In genomic region chr5:160445132-160445531, GRCh38 we compare ENCODE assay signal across 29 cellular contexts.
DNase-seq lines count a peak whose midpoint lies in the region; ATAC-seq lines count a peak whose summit lies in the region.
"Had no signal": no experiment of that assay in that cellular context is flagged by ENCODE, and none has a peak within 500 bp of the region (broad histone marks: within the 10 kb centered on the region; RNA-seq: fewer than 3 reads in every experiment).

No MANE protein-coding gene starts in this region.

- H3K27me3 Mint-ChIP-seq in stimulated activated naive B cell treated with anti-CD40 and anti-IgM and Interleukin-4, amounts not matched to agents 10 μg/mL and 1 μg/mL and 100 μg/mL, for 72 hours = no peaks in the 10 kb centered on the region
- H3K27me3 Mint-ChIP-seq: activated naive CD8-positive, alpha-beta T cell treated with anti-CD3 and anti-CD28 coated beads for 36 hours; dendritic cell treated with granulocyte-macrophage colony-stimulating factor and Interleukin-4, amounts not matched to agents 40 ng/mL and 50 ng/mL, for 4 days; naive thymus-derived CD4-positive, alpha-beta T cell; T-helper 17 cell had no signal

- H3K4me1 Mint-ChIP-seq in stimulated activated naive B cell treated with anti-CD40 and anti-IgM and Interleukin-4, amounts not matched to agents 10 μg/mL and 1 μg/mL and 100 μg/mL, for 72 hours = peaks cover 24 to 50% of the 10 kb centered on the region in 2 donors
- H3K4me1 Mint-ChIP-seq: T-helper 17 cell had no signal

- no peak overlapping the region for H3K4me3 Mint-ChIP-seq in stimulated activated naive B cell treated with anti-CD40 and anti-IgM and Interleukin-4, amounts not matched to agents 10 μg/mL and 1 μg/mL and 100 μg/mL, for 72 hours
- H3K4me3 Mint-ChIP-seq: activated naive CD8-positive, alpha-beta T cell treated with anti-CD3 and anti-CD28 coated beads for 36 hours; CD8-positive, alpha-beta memory T cell; dendritic cell treated with granulocyte-macrophage colony-stimulating factor and Interleukin-4, amounts not matched to agents 40 ng/mL and 50 ng/mL, for 4 days; naive thymus-derived CD4-positive, alpha-beta T cell; T-helper 17 cell had no signal

- peaks cover 3 to 5% of the 10 kb centered on the region in 2 donors for H3K9me3 Mint-ChIP-seq in stimulated activated naive B cell treated with anti-CD40 and anti-IgM and Interleukin-4, amounts not matched to agents 10 μg/mL and 1 μg/mL and 100 μg/mL, for 72 hours
- H3K9me3 Mint-ChIP-seq: CD8-positive, alpha-beta memory T cell; dendritic cell treated with granulocyte-macrophage colony-stimulating factor and Interleukin-4, amounts not matched to agents 40 ng/mL and 50 ng/mL, for 4 days had no signal

- peak; percentile 48 to 49 for ATAC-seq in activated CD4-positive, CD25-positive, alpha-beta regulatory T cell treated with anti-CD3 and anti-CD28 coated beads, Interleukin-2, amount 50 U/mL, for 24 hours
- ATAC-seq in HG02642 (IDR thresholded peaks at IDR 0.05; ENCODE audit: poor library complexity, unreplicated experiment) (peak; percentile 28), HG03159 (IDR thresholded peaks at IDR 0.05; ENCODE audit: unreplicated experiment) (peak; percentile 31)
- peak; percentile 38 for ATAC-seq in stimulated activated naive B cell treated with anti-CD40 and anti-IgM and Interleukin-4, amounts not matched to agents 10 μg/mL and 1 μg/mL and 100 μg/mL, for 72 hours (replicated peaks)
- ATAC-seq: K562; left lung; naive thymus-derived CD4-positive, alpha-beta T cell; T-helper 17 cell had no signal

- no peak overlapping the region for H3K27ac Mint-ChIP-seq in stimulated activated naive B cell treated with anti-CD40 and anti-IgM and Interleukin-4, amounts not matched to agents 10 μg/mL and 1 μg/mL and 100 μg/mL, for 72 hours
- H3K27ac Mint-ChIP-seq: activated naive CD8-positive, alpha-beta T cell treated with anti-CD3 and anti-CD28 coated beads for 36 hours; CD8-positive, alpha-beta memory T cell; dendritic cell treated with granulocyte-macrophage colony-stimulating factor and Interleukin-4, amounts not matched to agents 40 ng/mL and 50 ng/mL, for 4 days; naive thymus-derived CD4-positive, alpha-beta T cell; T-helper 17 cell had no signal

- no peak for DNase-seq in activated CD4-positive, CD25-positive, alpha-beta regulatory T cell (lab: John Stamatoyannopoulos, UW)
- no peak for DNase-seq in stimulated activated naive B cell treated with anti-CD40 and anti-IgM and Interleukin-4, amounts not matched to agents 10 μg/mL and 1 μg/mL and 100 μg/mL, for 72 hours
- no peak for DNase-seq in stimulated activated CD4-positive, alpha-beta T cell treated with anti-CD3 and anti-CD28 coated beads, Interleukin-4, amount 100 ng/mL, for 1 hour
- no peak for DNase-seq in HuH-7.5 (ENCODE audit: low spot score)
- no peak for DNase-seq in NCI-H2029 treated with DMSO at 0.1 percent for 48 hours (lab: John Stamatoyannopoulos, UW)
- DNase-seq: activated CD8-positive, alpha-beta memory T cell treated with anti-CD3 and anti-CD28 coated beads, Interleukin-2, amount 50 U/mL, for 4 hours; activated naive CD8-positive, alpha-beta T cell treated with anti-CD3 and anti-CD28 coated beads for 36 hours; CD8-positive, alpha-beta memory T cell; DMS153; H7; hypothalamus; left lung; mesendoderm; MM.1S; naive thymus-derived CD4-positive, alpha-beta T cell; NCI-H1417; NCI-H2081 treated with DMSO at 0.1 percent for 48 hours; NCI-H446; NCI-H82; nucleus accumbens; RPMI8226; substantia nigra; T-helper 17 cell; upper lobe of left lung had no signal

- H3K36me3 Mint-ChIP-seq in stimulated activated naive B cell treated with anti-CD40 and anti-IgM and Interleukin-4, amounts not matched to agents 10 μg/mL and 1 μg/mL and 100 μg/mL, for 72 hours = peaks cover 0 to 15% of the 10 kb centered on the region in 2 donors
